ENCODE assay signal across 1 cellular context in the genomic region with DNA sequence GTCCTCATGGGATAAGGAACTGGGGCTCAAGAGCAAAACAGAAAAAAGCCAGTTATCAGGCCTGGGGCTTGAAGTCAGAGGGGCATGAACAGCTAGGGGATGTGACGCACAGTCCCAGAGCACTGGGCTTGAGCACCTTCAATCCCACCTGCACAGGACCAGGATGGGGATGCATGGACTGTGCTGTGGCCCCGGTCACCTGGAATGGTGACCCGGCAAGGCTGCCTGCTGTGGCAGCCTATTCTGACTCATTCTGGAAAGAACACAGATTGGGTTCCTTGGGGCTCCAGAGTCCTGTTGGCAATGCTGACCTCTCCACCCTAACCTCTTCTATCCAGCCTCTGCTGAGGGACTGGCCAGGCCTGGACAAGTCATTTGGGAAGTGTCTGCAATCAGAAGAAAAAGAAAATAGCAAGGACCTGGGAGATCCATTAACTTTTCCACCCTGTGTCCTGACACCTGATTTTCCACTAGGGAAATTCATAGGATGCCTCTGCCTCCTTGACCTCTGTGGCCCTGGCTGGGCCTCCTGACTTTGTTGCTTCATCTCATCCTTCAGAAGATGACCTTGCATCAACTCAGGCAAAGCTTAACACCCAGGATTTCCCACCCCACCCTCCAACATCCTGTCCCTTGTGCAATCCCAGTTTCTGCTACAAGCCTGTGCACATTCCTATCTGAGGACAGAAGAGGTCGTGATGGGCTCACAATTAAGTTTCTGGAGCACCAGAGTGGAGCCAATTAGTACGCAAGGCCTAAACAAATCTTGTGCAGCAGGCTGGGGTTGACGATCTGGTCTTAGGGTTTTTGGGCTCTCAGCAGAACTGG.
TF ChIP-seq lines count a peak whose summit lies in the region.

No MANE protein-coding gene starts in this region.

TF ChIP-seq in HCT116, 20 proteins besides CTCF, POLR2A, EP300 and RAD21 (continued from another document):
- TF ChIP-seq, protein P1, sequence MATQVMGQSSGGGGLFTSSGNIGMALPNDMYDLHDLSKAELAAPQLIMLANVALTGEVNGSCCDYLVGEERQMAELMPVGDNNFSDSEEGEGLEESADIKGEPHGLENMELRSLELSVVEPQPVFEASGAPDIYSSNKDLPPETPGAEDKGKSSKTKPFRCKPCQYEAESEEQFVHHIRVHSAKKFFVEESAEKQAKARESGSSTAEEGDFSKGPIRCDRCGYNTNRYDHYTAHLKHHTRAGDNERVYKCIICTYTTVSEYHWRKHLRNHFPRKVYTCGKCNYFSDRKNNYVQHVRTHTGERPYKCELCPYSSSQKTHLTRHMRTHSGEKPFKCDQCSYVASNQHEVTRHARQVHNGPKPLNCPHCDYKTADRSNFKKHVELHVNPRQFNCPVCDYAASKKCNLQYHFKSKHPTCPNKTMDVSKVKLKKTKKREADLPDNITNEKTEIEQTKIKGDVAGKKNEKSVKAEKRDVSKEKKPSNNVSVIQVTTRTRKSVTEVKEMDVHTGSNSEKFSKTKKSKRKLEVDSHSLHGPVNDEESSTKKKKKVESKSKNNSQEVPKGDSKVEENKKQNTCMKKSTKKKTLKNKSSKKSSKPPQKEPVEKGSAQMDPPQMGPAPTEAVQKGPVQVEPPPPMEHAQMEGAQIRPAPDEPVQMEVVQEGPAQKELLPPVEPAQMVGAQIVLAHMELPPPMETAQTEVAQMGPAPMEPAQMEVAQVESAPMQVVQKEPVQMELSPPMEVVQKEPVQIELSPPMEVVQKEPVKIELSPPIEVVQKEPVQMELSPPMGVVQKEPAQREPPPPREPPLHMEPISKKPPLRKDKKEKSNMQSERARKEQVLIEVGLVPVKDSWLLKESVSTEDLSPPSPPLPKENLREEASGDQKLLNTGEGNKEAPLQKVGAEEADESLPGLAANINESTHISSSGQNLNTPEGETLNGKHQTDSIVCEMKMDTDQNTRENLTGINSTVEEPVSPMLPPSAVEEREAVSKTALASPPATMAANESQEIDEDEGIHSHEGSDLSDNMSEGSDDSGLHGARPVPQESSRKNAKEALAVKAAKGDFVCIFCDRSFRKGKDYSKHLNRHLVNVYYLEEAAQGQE (IDR thresholded peaks at IDR 0.05; ENCODE audit: low read depth), result no peak
- TF ChIP-seq FOSL1 (IDR thresholded peaks at IDR 0.05; ENCODE audit: low read depth), result no peak
- no peak for TF ChIP-seq YY1 (IDR thresholded peaks at IDR 0.05; ENCODE audit: extremely low read depth, insufficient replicate concordance, low read depth, low read length)
- TF ChIP-seq, protein P2, sequence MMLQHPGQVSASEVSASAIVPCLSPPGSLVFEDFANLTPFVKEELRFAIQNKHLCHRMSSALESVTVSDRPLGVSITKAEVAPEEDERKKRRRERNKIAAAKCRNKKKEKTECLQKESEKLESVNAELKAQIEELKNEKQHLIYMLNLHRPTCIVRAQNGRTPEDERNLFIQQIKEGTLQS (IDR thresholded peaks at IDR 0.05), result no peak
- TF ChIP-seq ZNF274 (IDR thresholded peaks at IDR 0.05; ENCODE audit: low read depth, low read length), result no peak
- TF ChIP-seq CEBPB (IDR thresholded peaks at IDR 0.05; ENCODE audit: low read depth), result no peak
- TF ChIP-seq SIN3A (IDR thresholded peaks at IDR 0.05; ENCODE audit: low read depth), result no peak
- no peak for TF ChIP-seq EGR1 (IDR thresholded peaks at IDR 0.05; ENCODE audit: low read depth)
- TF ChIP-seq ZBTB33 (IDR thresholded peaks at IDR 0.05; ENCODE audit: extremely low read depth, insufficient replicate concordance, low read length), result no peak
- no peak for TF ChIP-seq POLR2AphosphoS5 (IDR thresholded peaks at IDR 0.05; ENCODE audit: low read depth, low read length)
- no peak for TF ChIP-seq JUND (IDR thresholded peaks at IDR 0.05)
- no peak for TF ChIP-seq EZH2phosphoT487 (IDR thresholded peaks at IDR 0.05; ENCODE audit: borderline replicate concordance)
- no peak for TF ChIP-seq SP1 (IDR thresholded peaks at IDR 0.05; ENCODE audit: low read depth)
- no peak for TF ChIP-seq SRF (IDR thresholded peaks at IDR 0.05; ENCODE audit: low read depth)
- TF ChIP-seq ZFX (IDR thresholded peaks at IDR 0.05), result no peak
